21 cellular contexts compared by ENCODE assay signal in genomic region chr16:28529124-28529523, GRCh38. TPM values are rescaled to one million over a fixed set of nuclear protein-coding genes. Genes with fewer than 3 reads are reported as not detected.
"Had no signal": no experiment of that assay in that cellular context is flagged by ENCODE, and none has a peak within 500 bp of the region (broad histone marks: within the 10 kb centered on the region; RNA-seq: fewer than 3 reads in every experiment).

No MANE protein-coding gene starts in this region.

- DNase-seq: effector memory CD8-positive, alpha-beta T cell; gastrocnemius medialis; heart right ventricle; islet precursor cell; left ventricle myocardium inferior; mesenchymal stem cell; midbrain; occipital lobe; stimulated activated CD4-positive, alpha-beta T cell treated with anti-CD3 and anti-CD28 coated beads, Interleukin-2, amount 100 ng/mL, for 48 hours; stimulated activated naive CD8-positive, alpha-beta T cell treated with anti-CD3 and anti-CD28 coated beads, Interleukin-15, Interleukin-2, amounts not matched to agents 100 U/mL and 50 U/mL, for 24 hours had no signal

- H3K36me3 ChIP-seq: gastrocnemius medialis, left ventricle myocardium inferior, right atrium auricular region had no signal

- ATAC-seq: effector memory CD8-positive, alpha-beta T cell; gastrocnemius medialis; heart right ventricle; natural killer cell treated with Interleukin-12 subunit alpha and Interleukin-12 subunit beta and Interleukin-15 and Interleukin-18, amount 100 ng/mL, for 72 hours; stimulated activated naive CD8-positive, alpha-beta T cell treated with anti-CD3 and anti-CD28 coated beads, Interleukin-15, Interleukin-2, amounts not matched to agents 100 U/mL and 50 U/mL, for 24 hours had no signal

- H3K36me3 Mint-ChIP-seq: natural killer cell treated with Interleukin-12 subunit alpha and Interleukin-12 subunit beta and Interleukin-15 and Interleukin-18, amount 100 ng/mL, for 72 hours had no signal

- H3K9me3 Mint-ChIP-seq: effector memory CD8-positive, alpha-beta T cell; natural killer cell treated with Interleukin-12 subunit alpha and Interleukin-12 subunit beta and Interleukin-15 and Interleukin-18, amount 100 ng/mL, for 72 hours had no signal

- H3K9me3 ChIP-seq: esophagus muscularis mucosa, gastrocnemius medialis, heart right ventricle, left ventricle myocardium inferior, right atrium auricular region, suprapubic skin, tibial nerve had no signal

- H3K27ac ChIP-seq: epithelial cell of prostate, esophagus muscularis mucosa, gastrocnemius medialis, heart right ventricle, left ventricle myocardium inferior, right atrium auricular region, suprapubic skin, tibial nerve had no signal

- H3K4me3 ChIP-seq: esophagus muscularis mucosa, gastrocnemius medialis, heart right ventricle, left ventricle myocardium inferior, lung, right atrium auricular region, smooth muscle cell, suprapubic skin, tibial nerve had no signal

- H3K27ac Mint-ChIP-seq: effector memory CD8-positive, alpha-beta T cell; natural killer cell treated with Interleukin-12 subunit alpha and Interleukin-12 subunit beta and Interleukin-15 and Interleukin-18, amount 100 ng/mL, for 72 hours had no signal

- H3K4me3 Mint-ChIP-seq: effector memory CD8-positive, alpha-beta T cell; natural killer cell treated with Interleukin-12 subunit alpha and Interleukin-12 subunit beta and Interleukin-15 and Interleukin-18, amount 100 ng/mL, for 72 hours had no signal

- H3K4me2 ChIP-seq: smooth muscle cell had no signal

- H3K27me3 ChIP-seq: esophagus muscularis mucosa, gastrocnemius medialis, heart right ventricle, right atrium auricular region, suprapubic skin, tibial nerve had no signal

RNA-seq across cellular contexts. Expression of gene NUPR1, which starts 9.7 kb away (rescaled TPM):
- total RNA-seq: natural killer cell treated with Interleukin-12 subunit alpha and Interleukin-12 subunit beta and Interleukin-15 and Interleukin-18, amount 100 ng/mL, for 72 hours had no signal

RNA-seq across cellular contexts. Expression of gene IL27, which starts 22.5 kb away (rescaled TPM):
- total RNA-seq: esophagus muscularis mucosa, fibroblast of villous mesenchyme, gastrocnemius medialis, left ventricle myocardium inferior, occipital lobe, pulmonary artery endothelial cell, right atrium auricular region, smooth muscle cell, tibial nerve, urinary bladder had no signal

RNA-seq across cellular contexts. Expression of gene APOBR, which starts 34.7 kb away (rescaled TPM):
- total RNA-seq: fibroblast of villous mesenchyme, occipital lobe, pulmonary artery endothelial cell, smooth muscle cell had no signal
